ENCODE assay signal across 11 cellular contexts in genomic region chr1:98104285-98104684, GRCh38.
DNase-seq lines count a peak whose midpoint lies in the region; ATAC-seq and TF ChIP-seq lines count a peak whose summit lies in the region.
"Had no signal": no experiment of that assay in that cellular context is flagged by ENCODE, and none has a peak within 500 bp of the region (broad histone marks: within the 10 kb centered on the region; RNA-seq: fewer than 3 reads in every experiment).

No MANE protein-coding gene starts in this region.

- no peak overlapping the region for H3K4me3 Mint-ChIP-seq in activated naive CD4-positive, alpha-beta T cell treated with anti-CD3 and anti-CD28 coated beads, Interleukin-2, amount 10 ng/mL, durations not matched to agents 7 days and 5 days

- H3K4me1 Mint-ChIP-seq in activated naive CD4-positive, alpha-beta T cell treated with anti-CD3 and anti-CD28 coated beads, Interleukin-2, amount 10 ng/mL, durations not matched to agents 7 days and 5 days = no peaks in the 10 kb centered on the region

- H3K27me3 Mint-ChIP-seq in activated naive CD4-positive, alpha-beta T cell treated with anti-CD3 and anti-CD28 coated beads, Interleukin-2, amount 10 ng/mL, durations not matched to agents 7 days and 5 days = no peaks in the 10 kb centered on the region

- no peaks in the 10 kb centered on the region for H3K36me3 ChIP-seq in BJ (ENCODE audit: control insufficient read depth, insufficient read depth, low read length)
- H3K36me3 ChIP-seq: left lung had no signal

- no peak overlapping the region for H3K27ac Mint-ChIP-seq in activated naive CD4-positive, alpha-beta T cell treated with anti-CD3 and anti-CD28 coated beads, Interleukin-2, amount 10 ng/mL, durations not matched to agents 7 days and 5 days

- H3K9me3 Mint-ChIP-seq in activated naive CD4-positive, alpha-beta T cell treated with anti-CD3 and anti-CD28 coated beads, Interleukin-2, amount 10 ng/mL, durations not matched to agents 7 days and 5 days = peaks cover 19% of the 10 kb centered on the region

- POLR2A ChIA-PET in BJ (lab: Charles Lee) = no interaction called here

- DNase-seq in BJ (ENCODE audit: low read depth) = peak; percentile 41
- peak; percentile 94 for DNase-seq in LHCN-M2 (ENCODE audit: low read depth)
- DNase-seq in cardiac fibroblast (ENCODE audit: low read depth in 2 of 2) = peak; percentile 73 to 95
- DNase-seq in omental fat pad (ENCODE audit: low spot score) = no peak
- no peak for DNase-seq in stimulated activated naive CD8-positive, alpha-beta T cell treated with anti-CD3 and anti-CD28 coated beads, Interleukin-15, Interleukin-2, amounts not matched to agents 100 U/mL and 50 U/mL, for 24 hours
- DNase-seq in NCI-H1048 (lab: John Stamatoyannopoulos, UW) = no peak
- DNase-seq in activated naive CD4-positive, alpha-beta T cell treated with anti-CD3 and anti-CD28 coated beads, Interleukin-2, amount 10 ng/mL, durations not matched to agents 7 days and 5 days = no peak
- DNase-seq: activated CD4-positive, alpha-beta T cell treated with anti-CD3 and anti-CD28 coated beads for 48 hours; activated effector memory CD4-positive, alpha-beta T cell treated with Interleukin-2 at 50 U/mL for 16 hours; left lung had no signal

- CTCF ChIA-PET in BJ (lab: Yijun Ruan, JAX) = interaction anchor here (0.5 to 2.2 kb wide), 5 partner anchors 9 to 363 kb away, joined by 3 to 5 read pairs (median 3); no protein-coding TSS in a partner anchor
- CTCF ChIA-PET in activated naive CD4-positive, alpha-beta T cell treated with anti-CD3 and anti-CD28 coated beads, Interleukin-2, amount 10 ng/mL, durations not matched to agents 7 days and 5 days (lab: Charles Lee) = no interaction called here

- H3K4me3 ChIP-seq in BJ (ENCODE audit: low read depth, low read length) = no peak overlapping the region
- no peak overlapping the region for H3K4me3 ChIP-seq in cardiac fibroblast (replicated peaks in 1 of 2; ENCODE audit: low read depth in 2 of 2, low read length in 2 of 2)
- H3K4me3 ChIP-seq: left lung had no signal

- H3K36me3 Mint-ChIP-seq in activated naive CD4-positive, alpha-beta T cell treated with anti-CD3 and anti-CD28 coated beads, Interleukin-2, amount 10 ng/mL, durations not matched to agents 7 days and 5 days = no peaks in the 10 kb centered on the region

- no peaks in the 10 kb centered on the region for H3K27me3 ChIP-seq in BJ (ENCODE audit: control insufficient read depth, insufficient read depth, low read length)
- H3K27me3 ChIP-seq: left lung had no signal

- ATAC-seq in omental fat pad (ENCODE audit: low FRiP score) (peak; percentile 77), GM19452 (IDR thresholded peaks at IDR 0.05; ENCODE audit: unreplicated experiment) (no peak)
- ATAC-seq in stimulated activated naive CD8-positive, alpha-beta T cell treated with anti-CD3 and anti-CD28 coated beads, Interleukin-15, Interleukin-2, amounts not matched to agents 100 U/mL and 50 U/mL, for 24 hours = no peak
- ATAC-seq: left lung had no signal

- TF ChIP-seq CTCF in BJ (IDR thresholded peaks at IDR 0.05; ENCODE audit: insufficient read depth, low read depth, low read length) = no peak
- TF ChIP-seq CTCF in cardiac fibroblast (IDR thresholded peaks at IDR 0.05; ENCODE audit: low read depth, low read length) = no peak
- no peak for TF ChIP-seq CTCF in omental fat pad (IDR thresholded peaks at IDR 0.05)

Comparison
In these comparisons a context has a peak if more than half of its experiments do, and no peak if none do; other contexts are left out.
1. DNase-seq: peak in BJ (single experiment), LHCN-M2 (single experiment) and cardiac fibroblast (2 of 2); none in omental fat pad (single experiment), stimulated activated naive CD8-positive, alpha-beta T cell treated with anti-CD3 and anti-CD28 coated beads, Interleukin-15, Interleukin-2, amounts not matched to agents 100 U/mL and 50 U/mL, for 24 hours (single experiment), NCI-H1048 (single experiment) and activated naive CD4-positive, alpha-beta T cell treated with anti-CD3 and anti-CD28 coated beads, Interleukin-2, amount 10 ng/mL, durations not matched to agents 7 days and 5 days (single experiment).